ENCODE assay signal across 14 cellular contexts in the genomic region with DNA sequence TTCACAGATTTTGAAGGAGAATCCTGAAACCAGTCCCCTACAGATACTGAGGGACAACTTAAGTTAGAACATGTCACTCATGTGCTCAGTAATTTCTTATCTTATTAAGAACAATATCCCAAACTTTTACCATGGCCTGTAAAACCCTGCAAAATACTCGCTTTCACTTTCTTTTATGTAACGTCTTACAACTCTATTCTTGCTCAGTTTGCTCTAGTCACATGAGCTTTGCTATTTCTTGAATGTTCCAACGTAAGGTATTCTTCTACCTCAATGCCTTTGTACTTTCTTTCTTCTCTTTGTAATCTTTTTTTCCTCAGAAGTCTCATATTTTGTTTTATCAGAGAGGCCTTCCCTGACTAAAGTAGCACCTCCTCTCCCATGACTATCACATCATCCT. TPM values are rescaled to one million over a fixed set of nuclear protein-coding genes. Genes with fewer than 3 reads are reported as not detected.
DNase-seq lines count a peak whose midpoint lies in the region; ATAC-seq lines count a peak whose summit lies in the region.
"Had no signal": no experiment of that assay in that cellular context is flagged by ENCODE, and none has a peak within 500 bp of the region (broad histone marks: within the 10 kb centered on the region; RNA-seq: fewer than 3 reads in every experiment).

No MANE protein-coding gene starts in this region.

- peak overlapping the region; percentile 75 for H3K27ac Mint-ChIP-seq in activated CD8-positive, alpha-beta memory T cell treated with anti-CD3 and anti-CD28 coated beads, Interleukin-2, amount 10 ng/mL, durations not matched to agents 7 days and 5 days
- H3K27ac Mint-ChIP-seq in naive thymus-derived CD8-positive, alpha-beta T cell: peak overlapping the region; percentile 35 to 91 (median 62)
- peak overlapping the region in 1 of 8 donors; percentile 68 for H3K27ac Mint-ChIP-seq in CD8-positive, alpha-beta memory T cell

- ATAC-seq in activated CD8-positive, alpha-beta memory T cell treated with anti-CD3 and anti-CD28 coated beads, Interleukin-2, amount 10 ng/mL, durations not matched to agents 7 days and 5 days: peak; percentile 36
- peak; percentile 61 for ATAC-seq in GM21576 (IDR thresholded peaks at IDR 0.05; ENCODE audit: unreplicated experiment)
- ATAC-seq in naive thymus-derived CD8-positive, alpha-beta T cell: peak in 1 of 2 donors; percentile 30
- no peak for ATAC-seq in GM19023 (IDR thresholded peaks at IDR 0.05; ENCODE audit: unreplicated experiment)

- H3K27ac ChIP-seq in KOPT-K1 (ENCODE audit: low read depth, low read length, poor library complexity, severe bottlenecking): peak overlapping the region; percentile 64
- no peak overlapping the region for H3K27ac ChIP-seq in CD8-positive, alpha-beta memory T cell (ENCODE audit: low read depth, low read length)
- H3K27ac ChIP-seq: transverse colon had no signal

- H3K9me3 Mint-ChIP-seq in activated CD8-positive, alpha-beta memory T cell treated with anti-CD3 and anti-CD28 coated beads, Interleukin-2, amount 10 ng/mL, durations not matched to agents 7 days and 5 days (ENCODE audit: low read depth): no peaks in the 10 kb centered on the region
- H3K9me3 Mint-ChIP-seq in naive thymus-derived CD8-positive, alpha-beta T cell: no peaks in the 10 kb centered on the region
- no peaks in the 10 kb centered on the region for H3K9me3 Mint-ChIP-seq in CD8-positive, alpha-beta memory T cell

- H3K36me3 ChIP-seq in KOPT-K1 (ENCODE audit: insufficient read depth, low read length): peaks cover 12% of the 10 kb centered on the region; the same call in 1 of the 2 replicates
- H3K36me3 ChIP-seq in CD8-positive, alpha-beta memory T cell (ENCODE audit: insufficient read depth, low read length): no peaks in the 10 kb centered on the region
- H3K36me3 ChIP-seq: transverse colon had no signal

- peak overlapping the region; percentile 62 for H3K4me3 Mint-ChIP-seq in activated CD8-positive, alpha-beta memory T cell treated with anti-CD3 and anti-CD28 coated beads, Interleukin-2, amount 10 ng/mL, durations not matched to agents 7 days and 5 days
- H3K4me3 Mint-ChIP-seq in naive thymus-derived CD8-positive, alpha-beta T cell: peak overlapping the region in 9 of 10 donors; percentile 32 to 77 (median 52)
- H3K4me3 Mint-ChIP-seq in CD8-positive, alpha-beta memory T cell: peak overlapping the region in 3 of 7 donors; percentile 8 to 50 (median 9)

- H3K4me1 ChIP-seq in CD8-positive, alpha-beta memory T cell (ENCODE audit: insufficient read depth, low read length): peaks cover 6% of the 10 kb centered on the region

- no peaks in the 10 kb centered on the region for H3K27me3 ChIP-seq in CD8-positive, alpha-beta memory T cell (ENCODE audit: insufficient read depth, low read length, poor library complexity, severe bottlenecking)
- H3K27me3 ChIP-seq: transverse colon had no signal

- H3K4me3 ChIP-seq in CD8-positive, alpha-beta memory T cell (ENCODE audit: low read length): no peak overlapping the region
- H3K4me3 ChIP-seq: transverse colon had no signal

- H3K9me3 ChIP-seq in KOPT-K1 (ENCODE audit: insufficient read depth, low read length, poor library complexity, severe bottlenecking): no peaks in the 10 kb centered on the region
- no peaks in the 10 kb centered on the region for H3K9me3 ChIP-seq in CD8-positive, alpha-beta memory T cell (ENCODE audit: low read length)
- H3K9me3 ChIP-seq: transverse colon had no signal

- peaks cover 6% of the 10 kb centered on the region for H3K36me3 Mint-ChIP-seq in activated CD8-positive, alpha-beta memory T cell treated with anti-CD3 and anti-CD28 coated beads, Interleukin-2, amount 10 ng/mL, durations not matched to agents 7 days and 5 days
- peaks cover 0 to 33% (median 7%) of the 10 kb centered on the region in 3 donors for H3K36me3 Mint-ChIP-seq in naive thymus-derived CD8-positive, alpha-beta T cell
- H3K36me3 Mint-ChIP-seq in CD8-positive, alpha-beta memory T cell: peaks cover 3 to 22% (median 6%) of the 10 kb centered on the region in 3 donors

- CTCF ChIA-PET in activated CD8-positive, alpha-beta memory T cell treated with anti-CD3 and anti-CD28 coated beads, Interleukin-2, amount 10 ng/mL, durations not matched to agents 7 days and 5 days (lab: Charles Lee): interaction anchor here (1.1 kb wide), 1 partner anchor 9 kb away, joined by 3 read pairs; no protein-coding TSS in a partner anchor
- CTCF ChIA-PET in CD8-positive, alpha-beta memory T cell (lab: Charles Lee): interaction anchor here (1.3 kb wide), 1 partner anchor 10 kb away, joined by 4 read pairs; no protein-coding TSS in a partner anchor

- intact Hi-C loops in posterior vena cava (cut with DNase I): loop anchor here in 1 of 2 donors (1.0 kb wide), 1 partner anchor 60 kb away; no protein-coding TSS in a partner anchor

- no peak for DNase-seq in activated CD8-positive, alpha-beta memory T cell treated with anti-CD3 and anti-CD28 coated beads, Interleukin-2, amount 10 ng/mL, durations not matched to agents 7 days and 5 days
- no peak for DNase-seq in activated CD8-positive, alpha-beta memory T cell treated with anti-CD3 and anti-CD28 coated beads, Interleukin-2, amount 50 U/mL, for 4 hours
- peak in 1 of 10 donors; percentile 14 for DNase-seq in naive thymus-derived CD8-positive, alpha-beta T cell
- no peak for DNase-seq in posterior vena cava (ENCODE audit: low spot score)
- DNase-seq in CD8-positive, alpha-beta memory T cell: no peak
- DNase-seq: activated gamma-delta T cell, EL, transverse colon had no signal

- H3K27me3 Mint-ChIP-seq in activated CD8-positive, alpha-beta memory T cell treated with anti-CD3 and anti-CD28 coated beads, Interleukin-2, amount 10 ng/mL, durations not matched to agents 7 days and 5 days: no peaks in the 10 kb centered on the region
- H3K27me3 Mint-ChIP-seq in naive thymus-derived CD8-positive, alpha-beta T cell: no peaks in the 10 kb centered on the region
- no peaks in the 10 kb centered on the region for H3K27me3 Mint-ChIP-seq in CD8-positive, alpha-beta memory T cell

- peaks cover 5% of the 10 kb centered on the region for H3K4me1 Mint-ChIP-seq in activated CD8-positive, alpha-beta memory T cell treated with anti-CD3 and anti-CD28 coated beads, Interleukin-2, amount 10 ng/mL, durations not matched to agents 7 days and 5 days
- H3K4me1 Mint-ChIP-seq in naive thymus-derived CD8-positive, alpha-beta T cell: peaks cover 7 to 16% (median 12%) of the 10 kb centered on the region in 4 donors
- H3K4me1 Mint-ChIP-seq in CD8-positive, alpha-beta memory T cell: peaks cover 0 to 11% (median 10%) of the 10 kb centered on the region in 3 donors

- POLR2A ChIA-PET in naive thymus-derived CD8-positive, alpha-beta T cell (lab: Charles Lee): interaction anchor here (0.7 kb wide), 1 partner anchor 327 kb away, joined by 4 read pairs; no protein-coding TSS in a partner anchor
- POLR2A ChIA-PET in CD8-positive, alpha-beta memory T cell (lab: Charles Lee): no interaction called here

RNA-seq across cellular contexts. Expression of a gene that starts 14.1 kb away (rescaled TPM):
- 10 to 100 TPM in 1 of 2 experiments, 1 to 10 TPM in 1; 9.9 to 17.9 TPM for total RNA-seq in activated CD8-positive, alpha-beta memory T cell treated with anti-CD3 and anti-CD28 coated beads, Interleukin-2, amount 10 ng/mL, durations not matched to agents 7 days and 5 days
- 10 to 100 TPM; 13.9 to 15.0 TPM for total RNA-seq in naive thymus-derived CD8-positive, alpha-beta T cell
- 10 to 100 TPM; 21.8 to 24.0 (median 22.4) TPM for polyA plus RNA-seq in naive thymus-derived CD8-positive, alpha-beta T cell
- total RNA-seq in posterior vena cava: 10 to 100 TPM; 11.3 to 16.9 TPM
- 10 to 100 TPM; 16.1 to 19.2 TPM for total RNA-seq in CD8-positive, alpha-beta memory T cell
- polyA plus RNA-seq in CD8-positive, alpha-beta memory T cell: 18.5 TPM

RNA-seq across cellular contexts. Expression of a gene that starts 46.1 kb away (rescaled TPM):
- under 1 TPM in 1 of 2 experiments, not detected in 1; 0.35 TPM for total RNA-seq in activated CD8-positive, alpha-beta memory T cell treated with anti-CD3 and anti-CD28 coated beads, Interleukin-2, amount 10 ng/mL, durations not matched to agents 7 days and 5 days
- total RNA-seq in naive thymus-derived CD8-positive, alpha-beta T cell: not detected
- under 1 TPM in 1 of 3 donors, not detected in 2; 0.62 TPM for polyA plus RNA-seq in naive thymus-derived CD8-positive, alpha-beta T cell
- not detected for total RNA-seq in posterior vena cava
- under 1 TPM in 1 of 2 experiments, not detected in 1; 0.51 TPM for total RNA-seq in CD8-positive, alpha-beta memory T cell
- polyA plus RNA-seq in CD8-positive, alpha-beta memory T cell: not detected
- total RNA-seq: A673, glomerular endothelial cell, lower leg skin, transverse colon had no signal
